7 cellular contexts compared by ENCODE assay signal in the genomic region with DNA sequence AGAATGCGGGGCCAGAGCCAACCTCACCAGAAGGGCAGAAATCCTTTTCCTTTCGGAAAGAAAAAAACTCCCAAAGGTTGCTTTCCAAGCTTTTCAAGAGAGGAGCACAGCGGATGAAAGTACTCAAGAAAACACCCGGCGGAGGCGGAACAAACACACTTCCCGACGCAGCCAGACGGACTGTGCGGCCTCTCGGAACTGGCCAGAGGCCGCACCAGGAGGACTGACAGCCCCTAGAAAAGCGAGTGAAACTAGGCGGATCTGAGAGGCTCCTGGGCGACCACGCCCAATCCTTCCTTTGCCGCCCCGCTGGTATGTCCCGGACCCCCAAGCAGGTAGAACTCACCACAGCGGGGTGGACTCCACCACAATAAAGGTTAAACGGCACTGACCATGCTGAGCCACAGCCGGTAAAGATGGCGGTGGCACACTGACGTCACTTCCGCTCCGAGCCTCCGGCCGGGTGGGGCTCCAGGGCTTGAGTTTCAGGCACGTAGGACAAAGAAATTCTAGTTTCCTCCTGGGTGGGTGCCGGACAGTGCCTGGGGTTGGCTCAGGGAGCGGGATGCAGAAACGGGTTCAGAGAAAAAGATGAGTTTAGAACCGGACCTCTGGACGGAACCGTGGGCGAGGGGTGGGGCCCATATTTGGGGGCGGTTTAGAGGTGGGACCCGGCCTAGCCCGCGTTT. TPM values are rescaled to one million over a fixed set of nuclear protein-coding genes. Genes with fewer than 3 reads are reported as not detected.
DNase-seq lines count a peak whose midpoint lies in the region; ATAC-seq, FAIRE-seq and TF ChIP-seq lines count a peak whose summit lies in the region.

A gene (minus strand): TSS at position 432 of the 689 bp plus-strand sequence. CDS start 14,356 bp downstream, outside the sequence.

- ATAC-seq in GM18505 (IDR thresholded peaks at IDR 0.05; ENCODE audit: unreplicated experiment) (peak; percentile 86), HG03060 (IDR thresholded peaks at IDR 0.05; ENCODE audit: low read depth, unreplicated experiment) (peak; percentile 67)

- H3K4me2 ChIP-seq in keratinocyte (ENCODE audit: control insufficient read depth, extremely low read depth, insufficient read depth, low read depth, low read length): peak within 1 kb of the TSS; percentile 74

- no peaks in the 10 kb centered on the region for H4K20me1 ChIP-seq in keratinocyte (ENCODE audit: control insufficient read depth, extremely low read depth, insufficient read depth, low read length)

- FAIRE-seq in keratinocyte (lab: Jason Lieb, UNC): peak; percentile 29

- dilution Hi-C loops in keratinocyte (cut with MboI; ENCODE audit: extremely low pct_ligation_motif_present, low sequenced_read_pairs): no loop called here

- H3K9ac ChIP-seq in keratinocyte (ENCODE audit: control insufficient read depth, extremely low read depth, insufficient read depth, low read length): peak within 1 kb of the TSS; percentile 89

- H3K36me3 ChIP-seq in keratinocyte (ENCODE audit: control insufficient read depth in 2 of 2, extremely low read depth in 1 of 2, insufficient read depth in 2 of 2, low read length in 2 of 2): peaks cover 5 to 13% of the 10 kb centered on the region in 2 experiments

- peaks cover 41% of the 10 kb centered on the region for H3K79me2 ChIP-seq in keratinocyte (ENCODE audit: control insufficient read depth, insufficient read depth, low read length)

- TF ChIP-seq CTCF in keratinocyte (optimal IDR thresholded peaks at IDR 0.05 in 1 of 3, IDR thresholded peaks at IDR 0.05 in 1 of 3, conservative IDR thresholded peaks at IDR 0.05 in 1 of 3; ENCODE audit: extremely low read depth in 1 of 3, insufficient read depth in 2 of 3, low read length in 3 of 3): no peak

- DNase-seq in NCI-H2196 treated with DMSO at 0.1 percent for 48 hours (lab: John Stamatoyannopoulos, UW; ENCODE audit: unreplicated experiment) (peak; percentile 83), keratinocyte (ENCODE audit: low read depth, low spot score) (peak; percentile 33)
- peak; percentile 55 for DNase-seq in activated CD4-positive, CD25-positive, alpha-beta regulatory T cell treated with anti-CD3 and anti-CD28 coated beads, Interleukin-2, amount 50 U/mL, for 16 hours (ENCODE audit: low read depth, low spot score)
- peak; percentile 72 for DNase-seq in central memory CD4-positive, alpha-beta T cell
- DNase-seq in stimulated activated CD4-positive, alpha-beta T cell treated with anti-CD3 and anti-CD28 coated beads, Interleukin-15, amount 100 ng/mL, for 24 hours: peak; percentile 88

- H3K27me3 ChIP-seq in keratinocyte (ENCODE audit: control insufficient read depth, extremely low read depth, insufficient read depth, low read length): no peaks in the 10 kb centered on the region

- H3K4me1 ChIP-seq in keratinocyte (ENCODE audit: control insufficient read depth, extremely low read depth, insufficient read depth, low read length): no peaks in the 10 kb centered on the region

- peak; percentile 68 for TF ChIP-seq POLR2A in GM18505 (IDR thresholded peaks at IDR 0.05; ENCODE audit: borderline replicate concordance, extremely low read depth, insufficient read depth, insufficient read length)

- H3K27ac ChIP-seq in keratinocyte (ENCODE audit: control insufficient read depth, insufficient read depth, low read length): peak within 1 kb of the TSS; percentile 94

- H2AFZ ChIP-seq in keratinocyte (ENCODE audit: control insufficient read depth, low read length): peak within 1 kb of the TSS; percentile 93

- peaks cover 17% of the 10 kb centered on the region for H3K9me3 ChIP-seq in keratinocyte (ENCODE audit: control insufficient read depth, low read depth, low read length)

- peak within 1 kb of the TSS; percentile 55 to 84 (median 82) for H3K4me3 ChIP-seq in keratinocyte (ENCODE audit: control insufficient read depth in 2 of 3, extremely low read depth in 1 of 3, insufficient read depth in 2 of 3, low read depth in 1 of 3, low read length in 3 of 3)

- H3K9me1 ChIP-seq in keratinocyte (ENCODE audit: control insufficient read depth, extremely low read depth, insufficient read depth, low read length): no peaks in the 10 kb centered on the region

RNA-seq across cellular contexts. Expression of the gene that starts here (rescaled TPM):
- polyA plus RNA-seq in keratinocyte: 13.3 to 21.1 TPM (median 18.6 TPM) in 3 replicates
- polyA plus RNA-seq in keratinocyte (2011; ENCODE audit: low read depth): 10.0 TPM
- 5.9 and 14.9 TPM in 2 replicates for polyA plus RNA-seq in keratinocyte (2011; cell fraction: cytosol; rRNA removed)
- polyA plus RNA-seq in keratinocyte (2011; cell fraction: nucleus; rRNA removed): 23.2 and 26.7 TPM in 2 replicates
- 12.4 and 17.8 TPM in 2 replicates for polyA plus RNA-seq in keratinocyte (2012; ENCODE audit: low replicate concordance)
- 28.4 to 65.9 TPM (median 52.1 TPM) in 3 replicates for polyA minus RNA-seq in keratinocyte
- 35.1 TPM for polyA minus RNA-seq in keratinocyte (2011; cell fraction: cytosol; rRNA and poly(A)+ RNA removed)
- polyA minus RNA-seq in keratinocyte (2011; cell fraction: nucleus; rRNA and poly(A)+ RNA removed): 40.9 and 69.0 TPM in 2 replicates

Comparison
In these comparisons a context has a peak if more than half of its experiments do, and no peak if none do; other contexts are left out.
1. Peak in every context shown above with its lines: DNase-seq, ATAC-seq, H3K4me3 ChIP-seq and H3K27ac ChIP-seq.
2. DNase-seq: peak in every context shown above with its lines; median percentile 88 in stimulated activated CD4-positive, alpha-beta T cell treated with anti-CD3 and anti-CD28 coated beads, Interleukin-15, amount 100 ng/mL, for 24 hours; 83 in NCI-H2196 treated with DMSO at 0.1 percent for 48 hours; 72 in central memory CD4-positive, alpha-beta T cell; 55 in activated CD4-positive, CD25-positive, alpha-beta regulatory T cell treated with anti-CD3 and anti-CD28 coated beads, Interleukin-2, amount 50 U/mL, for 16 hours; 33 in keratinocyte.